Comparison of ENCODE assay signal across 14 cellular contexts in the genomic region with DNA sequence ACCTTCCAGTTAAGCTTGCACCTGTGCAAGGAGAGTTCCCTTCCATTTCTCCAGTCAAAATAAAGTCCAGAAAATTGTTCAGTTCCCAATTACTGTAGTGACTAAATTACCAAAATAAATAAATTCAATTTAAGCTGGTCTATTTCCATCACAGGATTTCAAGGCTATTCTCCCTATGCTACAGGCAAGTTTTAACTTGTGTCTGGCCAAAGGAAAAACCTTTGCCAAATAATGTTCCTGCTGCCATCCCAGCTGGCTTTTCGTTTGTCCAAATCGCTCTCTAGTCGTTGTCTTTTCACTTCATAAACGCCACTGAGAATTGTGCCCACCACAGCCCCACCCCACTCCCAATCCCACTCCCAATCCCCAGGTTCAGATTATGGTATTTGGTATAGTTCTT. TPM values are rescaled to one million over a fixed set of nuclear protein-coding genes. Genes with fewer than 3 reads are reported as not detected.
DNase-seq lines count a peak whose midpoint lies in the region; ATAC-seq and TF ChIP-seq lines count a peak whose summit lies in the region.
"Had no signal": no experiment of that assay in that cellular context is flagged by ENCODE, and none has a peak within 500 bp of the region (broad histone marks: within the 10 kb centered on the region; RNA-seq: fewer than 3 reads in every experiment).

No MANE protein-coding gene starts in this region.

- H3K4me2 ChIP-seq in GM23338 (peak overlapping the region; percentile 84), hepatocyte (peak overlapping the region; percentile 93)

- H3K36me3 Mint-ChIP-seq in GM23338 (ENCODE audit: low read depth) = no peaks in the 10 kb centered on the region; the same call in 2 of the 3 replicates
- no peaks in the 10 kb centered on the region for H3K36me3 Mint-ChIP-seq in WTC11
- H3K36me3 Mint-ChIP-seq in progenitor cell of endocrine pancreas (ENCODE audit: insufficient read depth) = no peaks in the 10 kb centered on the region

- DNase-seq in GM23338 (ENCODE audit: low spot score) = no peak
- no peak for DNase-seq in WTC11 (ENCODE audit: low spot score)
- DNase-seq in hepatocyte (ENCODE audit: low spot score) = no peak
- no peak for DNase-seq in progenitor cell of endocrine pancreas (ENCODE audit: low spot score, unreplicated experiment)
- no peak for DNase-seq in NCI-H226
- no peak for DNase-seq in stimulated activated naive CD4-positive, alpha-beta T cell treated with Interleukin-2 at 50 U/mL for 16 hours (lab: John Stamatoyannopoulos, UW)
- DNase-seq: activated naive CD4-positive, alpha-beta T cell treated with anti-CD3 and anti-CD28 coated beads, Interleukin-2, amount 50 U/mL, for 16 hours; kidney glomerular epithelial cell; MV-4-11 had no signal

- WGBS in hepatocyte (ENCODE audit: low lambda C conversion rate, missing lambda C conversion rate) = 3% methylated on average over 4 of the region's 4 CpGs

- peaks cover 17% of the 10 kb centered on the region for H3K4me1 ChIP-seq in GM23338 (ENCODE audit: insufficient read depth)
- H3K4me1 ChIP-seq in hepatocyte (ENCODE audit: insufficient read depth) = peaks cover 4% of the 10 kb centered on the region

- H3K27me3 Mint-ChIP-seq in GM23338 (ENCODE audit: insufficient read depth, low read depth, poor library complexity) = peaks cover 5% of the 10 kb centered on the region
- peaks cover 23% of the 10 kb centered on the region for H3K27me3 Mint-ChIP-seq in WTC11 (ENCODE audit: low read depth)
- H3K27me3 Mint-ChIP-seq in progenitor cell of endocrine pancreas = peaks cover 50% of the 10 kb centered on the region

- H3K27ac Mint-ChIP-seq in GM23338 (no peak overlapping the region), WTC11 (no peak overlapping the region), progenitor cell of endocrine pancreas (peak overlapping the region; percentile 93)

- ATAC-seq in GM23338 = no peak
- ATAC-seq in WTC11 = no peak
- no peak for ATAC-seq in GM21515 (IDR thresholded peaks at IDR 0.05; ENCODE audit: unreplicated experiment)
- ATAC-seq in HG02678 (IDR thresholded peaks at IDR 0.05; ENCODE audit: unreplicated experiment) = no peak
- ATAC-seq: HCT116, Right ventricle myocardium inferior had no signal

- TF ChIP-seq CTCF in GM23338 (conservative IDR thresholded peaks at IDR 0.05; ENCODE audit: low read depth in 2 of 2) (no peak), WTC11 (IDR thresholded peaks at IDR 0.05) (no peak), hepatocyte (IDR thresholded peaks at IDR 0.05; ENCODE audit: poor library complexity) (no peak), progenitor cell of endocrine pancreas (IDR thresholded peaks at IDR 0.05; ENCODE audit: unreplicated experiment) (no peak)

- H3K79me2 ChIP-seq in GM23338 (replicated peaks; ENCODE audit: insufficient read depth) (peaks cover 33% of the 10 kb centered on the region), hepatocyte (no peaks in the 10 kb centered on the region)

- POLR2A ChIA-PET in WTC11 (lab: Charles Lee) = no interaction called here

- H4K20me1 ChIP-seq in GM23338 (replicated peaks; ENCODE audit: insufficient read depth) (no peaks in the 10 kb centered on the region), hepatocyte (ENCODE audit: insufficient read depth, poor library complexity, severe bottlenecking) (no peaks in the 10 kb centered on the region)

- H3K4me3 ChIP-seq in GM23338 (peak overlapping the region; percentile 64), hepatocyte (no peak overlapping the region)

- CTCF ChIA-PET in WTC11 (lab: Charles Lee) = interaction anchor here (2.3 kb wide), 1 partner anchor 20 kb away, joined by 7 read pairs; no protein-coding TSS in a partner anchor

- peak overlapping the region; percentile 90 for H3K4me3 Mint-ChIP-seq in GM23338
- peak overlapping the region; percentile 83 for H3K4me3 Mint-ChIP-seq in WTC11
- H3K4me3 Mint-ChIP-seq in progenitor cell of endocrine pancreas (ENCODE audit: low read depth) = peak overlapping the region; percentile 74

- H3K27me3 ChIP-seq in GM23338 (ENCODE audit: insufficient read depth) (peaks cover 46% of the 10 kb centered on the region), hepatocyte (peaks cover 56% of the 10 kb centered on the region)

- H2AFZ ChIP-seq in GM23338 (peak overlapping the region; percentile 88; the same call in 1 of the 2 replicates), hepatocyte (no peak overlapping the region)

- H3K27ac ChIP-seq in GM23338 (ENCODE audit: low read depth) (no peak overlapping the region), hepatocyte (no peak overlapping the region)

- no peaks in the 10 kb centered on the region for H3K36me3 ChIP-seq in GM23338 (ENCODE audit: insufficient read depth)
- no peaks in the 10 kb centered on the region for H3K36me3 ChIP-seq in hepatocyte (replicated peaks; ENCODE audit: insufficient read depth, low read depth)

- H3K9me3 Mint-ChIP-seq in GM23338 (no peaks in the 10 kb centered on the region), WTC11 (no peaks in the 10 kb centered on the region), progenitor cell of endocrine pancreas (ENCODE audit: low read depth) (no peaks in the 10 kb centered on the region)

- H3F3A ChIP-seq in GM23338 (replicated peaks; ENCODE audit: low read depth) = no peaks in the 10 kb centered on the region

- no peaks in the 10 kb centered on the region for H3K9me3 ChIP-seq in hepatocyte (ENCODE audit: low read depth)

- peaks cover 34% of the 10 kb centered on the region for H3K4me1 Mint-ChIP-seq in GM23338
- H3K4me1 Mint-ChIP-seq in WTC11 = peaks cover 33% of the 10 kb centered on the region
- H3K4me1 Mint-ChIP-seq in progenitor cell of endocrine pancreas (ENCODE audit: low read depth) = peaks cover 17% of the 10 kb centered on the region

- H3K9me2 ChIP-seq in GM23338 (ENCODE audit: insufficient read depth) = no peaks in the 10 kb centered on the region
- no peaks in the 10 kb centered on the region for H3K9me2 ChIP-seq in hepatocyte (replicated peaks; ENCODE audit: insufficient read depth)

TF ChIP-seq in GM23338, 12 proteins besides CTCF, POLR2A, EP300 and RAD21 (continues in another document):
- TF ChIP-seq, protein P1, sequence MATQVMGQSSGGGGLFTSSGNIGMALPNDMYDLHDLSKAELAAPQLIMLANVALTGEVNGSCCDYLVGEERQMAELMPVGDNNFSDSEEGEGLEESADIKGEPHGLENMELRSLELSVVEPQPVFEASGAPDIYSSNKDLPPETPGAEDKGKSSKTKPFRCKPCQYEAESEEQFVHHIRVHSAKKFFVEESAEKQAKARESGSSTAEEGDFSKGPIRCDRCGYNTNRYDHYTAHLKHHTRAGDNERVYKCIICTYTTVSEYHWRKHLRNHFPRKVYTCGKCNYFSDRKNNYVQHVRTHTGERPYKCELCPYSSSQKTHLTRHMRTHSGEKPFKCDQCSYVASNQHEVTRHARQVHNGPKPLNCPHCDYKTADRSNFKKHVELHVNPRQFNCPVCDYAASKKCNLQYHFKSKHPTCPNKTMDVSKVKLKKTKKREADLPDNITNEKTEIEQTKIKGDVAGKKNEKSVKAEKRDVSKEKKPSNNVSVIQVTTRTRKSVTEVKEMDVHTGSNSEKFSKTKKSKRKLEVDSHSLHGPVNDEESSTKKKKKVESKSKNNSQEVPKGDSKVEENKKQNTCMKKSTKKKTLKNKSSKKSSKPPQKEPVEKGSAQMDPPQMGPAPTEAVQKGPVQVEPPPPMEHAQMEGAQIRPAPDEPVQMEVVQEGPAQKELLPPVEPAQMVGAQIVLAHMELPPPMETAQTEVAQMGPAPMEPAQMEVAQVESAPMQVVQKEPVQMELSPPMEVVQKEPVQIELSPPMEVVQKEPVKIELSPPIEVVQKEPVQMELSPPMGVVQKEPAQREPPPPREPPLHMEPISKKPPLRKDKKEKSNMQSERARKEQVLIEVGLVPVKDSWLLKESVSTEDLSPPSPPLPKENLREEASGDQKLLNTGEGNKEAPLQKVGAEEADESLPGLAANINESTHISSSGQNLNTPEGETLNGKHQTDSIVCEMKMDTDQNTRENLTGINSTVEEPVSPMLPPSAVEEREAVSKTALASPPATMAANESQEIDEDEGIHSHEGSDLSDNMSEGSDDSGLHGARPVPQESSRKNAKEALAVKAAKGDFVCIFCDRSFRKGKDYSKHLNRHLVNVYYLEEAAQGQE (IDR thresholded peaks at IDR 0.05; ENCODE audit: unreplicated experiment) = no peak
- TF ChIP-seq EZH2 (IDR thresholded peaks at IDR 0.05; ENCODE audit: low read depth, unreplicated experiment) (no peak), EZH2phosphoT487 (IDR thresholded peaks at IDR 0.05; ENCODE audit: unreplicated experiment) (no peak), JUNB (IDR thresholded peaks at IDR 0.05; ENCODE audit: unreplicated experiment) (no peak)

TF ChIP-seq in WTC11, 78 proteins besides CTCF, POLR2A, EP300 and RAD21:
- TF ChIP-seq TEAD4 (CRISPR knock-in tag; IDR thresholded peaks at IDR 0.05) (no peak), JUN (CRISPR knock-in tag; IDR thresholded peaks at IDR 0.05) (no peak), KAT7 (CRISPR knock-in tag; IDR thresholded peaks at IDR 0.05; ENCODE audit: borderline replicate concordance) (no peak), TCF7 (CRISPR knock-in tag; IDR thresholded peaks at IDR 0.05; ENCODE audit: low read depth) (no peak)

RNA-seq across cellular contexts. Expression of a gene that starts 2.4 kb away (rescaled TPM):
- 5.0 and 6.1 TPM in 2 replicates for total RNA-seq in GM23338 (2014; rRNA removed; shearing (Covaris generic))
- polyA plus RNA-seq in GM23338 (2016; fragmentation: Nextera tagmentation; extraction: Ambion mirVana) (2.7 and 2.8 TPM in 2 replicates), hepatocyte (0.35 and 0.97 TPM in 2 replicates)
- total RNA-seq in WTC11 (2021) (3.5 to 3.8 TPM (median 3.6 TPM) in 3 replicates), hepatocyte (0.48 and 1.5 TPM in 2 replicates), progenitor cell of endocrine pancreas (1.3 and 1.7 TPM in 2 replicates)
- total RNA-seq: chondrocyte had no signal
